17 cellular contexts compared by ENCODE assay signal in genomic region chr11:15748107-15748506, GRCh38.
DNase-seq lines count a peak whose midpoint lies in the region; ATAC-seq and TF ChIP-seq lines count a peak whose summit lies in the region.
"Had no signal": no experiment of that assay in that cellular context is flagged by ENCODE, and none has a peak within 500 bp of the region (broad histone marks: within the 10 kb centered on the region; RNA-seq: fewer than 3 reads in every experiment).

No MANE protein-coding gene starts in this region.

- H3K4me1 Mint-ChIP-seq in chondrocyte (ENCODE audit: low read depth), result no peaks in the 10 kb centered on the region
- H3K4me1 Mint-ChIP-seq: B cell; CD4-positive, CD25-positive, alpha-beta regulatory T cell had no signal

- no peaks in the 10 kb centered on the region for H3K27me3 Mint-ChIP-seq in chondrocyte (ENCODE audit: low read depth)

- ATAC-seq in GM18867 (IDR thresholded peaks at IDR 0.05; ENCODE audit: unreplicated experiment) (no peak), HG03039 (IDR thresholded peaks at IDR 0.05; ENCODE audit: unreplicated experiment) (no peak), HG03342 (IDR thresholded peaks at IDR 0.05; ENCODE audit: unreplicated experiment) (no peak)
- ATAC-seq: CD8-positive, alpha-beta T cell had no signal

- H3K4me2 ChIP-seq in OCI-LY3 (ENCODE audit: low read length), result peak overlapping the region; percentile 62
- H3K4me2 ChIP-seq in hepatocyte, result no peak overlapping the region
- H3K4me2 ChIP-seq: BLaER1 had no signal

- no peak overlapping the region for H3K9ac ChIP-seq in OCI-LY3 (ENCODE audit: low read length)
- H3K9ac ChIP-seq: BLaER1 had no signal

- H3K4me1 ChIP-seq in OCI-LY3 (ENCODE audit: low read length), result peaks cover 23% of the 10 kb centered on the region
- H3K4me1 ChIP-seq in hepatocyte (ENCODE audit: insufficient read depth), result peaks cover 8% of the 10 kb centered on the region
- H3K4me1 ChIP-seq: BLaER1, Caco-2 had no signal

- H4K20me1 ChIP-seq in OCI-LY3 (ENCODE audit: insufficient read depth, low read length) (no peaks in the 10 kb centered on the region), hepatocyte (ENCODE audit: insufficient read depth, poor library complexity, severe bottlenecking) (no peaks in the 10 kb centered on the region)
- H4K20me1 ChIP-seq: BLaER1 had no signal

- DNase-seq in chondrocyte (ENCODE audit: low spot score) (no peak), hepatocyte (ENCODE audit: low spot score) (no peak), H7 (no peak)
- DNase-seq: Caco-2; CD4-positive, CD25-positive, alpha-beta regulatory T cell; CD8-positive, alpha-beta T cell; DMS153; DND-41; GOT3; HCEC 1CT had no signal

- H3K4me3 ChIP-seq in OCI-LY3 (ENCODE audit: low read length) (no peak overlapping the region), hepatocyte (no peak overlapping the region), H7 (ENCODE audit: insufficient read depth, low read depth, low read length) (no peak overlapping the region)
- H3K4me3 ChIP-seq: BLaER1 had no signal

- H3K27me3 ChIP-seq in OCI-LY3 (ENCODE audit: low read depth, low read length) (no peaks in the 10 kb centered on the region), hepatocyte (no peaks in the 10 kb centered on the region), H7 (ENCODE audit: control insufficient read depth, insufficient read depth, low read length) (no peaks in the 10 kb centered on the region)
- H3K27me3 ChIP-seq: BLaER1 had no signal

- H3K9me3 ChIP-seq in OCI-LY3 (ENCODE audit: insufficient read depth, low read length), result no peaks in the 10 kb centered on the region
- H3K9me3 ChIP-seq in hepatocyte (ENCODE audit: low read depth), result no peaks in the 10 kb centered on the region
- H3K9me3 ChIP-seq: BLaER1, Caco-2 had no signal

- no peak for TF ChIP-seq CTCF in OCI-LY3 (IDR thresholded peaks at IDR 0.05; ENCODE audit: low read depth, low read length)
- TF ChIP-seq CTCF in chondrocyte (IDR thresholded peaks at IDR 0.05), result peak; percentile 21
- TF ChIP-seq CTCF in hepatocyte (IDR thresholded peaks at IDR 0.05; ENCODE audit: poor library complexity), result peak; percentile 4

- no peaks in the 10 kb centered on the region for H3K36me3 Mint-ChIP-seq in chondrocyte (ENCODE audit: low read depth)
- H3K36me3 Mint-ChIP-seq: CD4-positive, CD25-positive, alpha-beta regulatory T cell; CD8-positive, alpha-beta T cell had no signal

- no peak overlapping the region for H3K4me3 Mint-ChIP-seq in chondrocyte (ENCODE audit: unreplicated experiment)
- H3K4me3 Mint-ChIP-seq: B cell; CD4-positive, CD25-positive, alpha-beta regulatory T cell; CD8-positive, alpha-beta T cell had no signal

- no peaks in the 10 kb centered on the region for H3K36me3 ChIP-seq in OCI-LY3 (replicated peaks; ENCODE audit: low read depth, low read length)
- no peaks in the 10 kb centered on the region for H3K36me3 ChIP-seq in hepatocyte (replicated peaks; ENCODE audit: insufficient read depth, low read depth)
- H3K36me3 ChIP-seq in H7 (replicated peaks; ENCODE audit: control insufficient read depth, insufficient read depth, low read length), result no peaks in the 10 kb centered on the region
- H3K36me3 ChIP-seq: BLaER1 had no signal

- H3K27ac ChIP-seq in OCI-LY3 (ENCODE audit: low read length) (peak overlapping the region; percentile 47), hepatocyte (no peak overlapping the region)
- H3K27ac ChIP-seq: BLaER1, C4-2B had no signal

- no peaks in the 10 kb centered on the region for H3K9me3 Mint-ChIP-seq in chondrocyte (ENCODE audit: low read depth)

- H2AFZ ChIP-seq in OCI-LY3 (ENCODE audit: low read depth, low read length), result no peak overlapping the region
- no peak overlapping the region for H2AFZ ChIP-seq in hepatocyte

- H3K27ac Mint-ChIP-seq in chondrocyte (ENCODE audit: unreplicated experiment), result no peak overlapping the region
- H3K27ac Mint-ChIP-seq: B cell; CD4-positive, CD25-positive, alpha-beta regulatory T cell; CD8-positive, alpha-beta T cell had no signal

- no peaks in the 10 kb centered on the region for H3K9me2 ChIP-seq in hepatocyte (replicated peaks; ENCODE audit: insufficient read depth)

- H3K79me2 ChIP-seq in OCI-LY3 (ENCODE audit: low read length), result no peaks in the 10 kb centered on the region
- H3K79me2 ChIP-seq in hepatocyte, result no peaks in the 10 kb centered on the region
